1 cellular context compared by ENCODE assay signal in genomic region chr9:81833563-81834345, GRCh38.
TF ChIP-seq lines count a peak whose summit lies in the region.

No MANE protein-coding gene starts in this region.

TF ChIP-seq in HepG2, 621 proteins besides CTCF, POLR2A, EP300 and RAD21 (continued from another document and continues in another):
- TF ChIP-seq ELK4 (CRISPR knock-in tag; IDR thresholded peaks at IDR 0.05; ENCODE audit: borderline replicate concordance) (no peak), ADNP (CRISPR knock-in tag; IDR thresholded peaks at IDR 0.05) (no peak), MTA1 (CRISPR knock-in tag; IDR thresholded peaks at IDR 0.05; ENCODE audit: borderline replicate concordance) (0 out of 2 replicates have a peak, but pooled peaks have one; percentile 23), JDP2 (CRISPR knock-in tag; IDR thresholded peaks at IDR 0.05; ENCODE audit: borderline replicate concordance) (no peak), ZMYM2 (CRISPR knock-in tag; IDR thresholded peaks at IDR 0.05) (peak; percentile 64; the same call in 1 of the 2 replicates), SMAD1 (CRISPR knock-in tag; IDR thresholded peaks at IDR 0.05; ENCODE audit: borderline replicate concordance, low read depth) (no peak), ZBTB1 (CRISPR knock-in tag; IDR thresholded peaks at IDR 0.05; ENCODE audit: borderline replicate concordance) (no peak), TCF7L2 (IDR thresholded peaks at IDR 0.05; ENCODE audit: low read depth, low read length) (peak; percentile 37; the same call in 1 of the 2 replicates), ZNF317 (CRISPR knock-in tag; IDR thresholded peaks at IDR 0.05) (no peak), HOMEZ (CRISPR knock-in tag; IDR thresholded peaks at IDR 0.05; ENCODE audit: low read depth) (peak; percentile 46; the same call in 1 of the 2 replicates), ZNF362 (CRISPR knock-in tag; IDR thresholded peaks at IDR 0.05; ENCODE audit: borderline replicate concordance) (peak; percentile 57; the same call in 1 of the 2 replicates), ZGPAT (CRISPR knock-in tag; IDR thresholded peaks at IDR 0.05) (peak; percentile 63; the same call in 1 of the 2 replicates), NFYB (CRISPR knock-in tag; IDR thresholded peaks at IDR 0.05) (peak; percentile 25; the same call in 1 of the 2 replicates), THAP11 (CRISPR knock-in tag; IDR thresholded peaks at IDR 0.05) (peak; percentile 46), KDM1A (CRISPR knock-in tag; IDR thresholded peaks at IDR 0.05) (peak; percentile 54; the same call in 1 of the 2 replicates), NCOR1 (IDR thresholded peaks at IDR 0.05; ENCODE audit: borderline replicate concordance, low read length) (no peak), ZNF124 (CRISPR knock-in tag; IDR thresholded peaks at IDR 0.05) (no peak; the same call in 1 of the 2 replicates), SMC3 (IDR thresholded peaks at IDR 0.05; ENCODE audit: low read length) (no peak), NR1H2 (CRISPR knock-in tag; IDR thresholded peaks at IDR 0.05; ENCODE audit: borderline replicate concordance, low read depth) (no peak), SNAPC4 (CRISPR knock-in tag; IDR thresholded peaks at IDR 0.05) (no peak), TFDP2 (CRISPR knock-in tag; IDR thresholded peaks at IDR 0.05) (no peak), ZNF343 (CRISPR knock-in tag; IDR thresholded peaks at IDR 0.05) (no peak), TEAD3 (CRISPR knock-in tag; optimal IDR thresholded peaks at IDR 0.05; ENCODE audit: borderline replicate concordance) (peak; percentile 59), ARID3A (IDR thresholded peaks at IDR 0.05; ENCODE audit: low read depth, low read length) (no peak), RXRA (CRISPR knock-in tag; IDR thresholded peaks at IDR 0.05) (peak; percentile 90), CC2D1A (CRISPR knock-in tag; IDR thresholded peaks at IDR 0.05) (no peak), ZNF558 (CRISPR knock-in tag; IDR thresholded peaks at IDR 0.05; ENCODE audit: borderline replicate concordance) (no peak), ZMYM4 (CRISPR knock-in tag; IDR thresholded peaks at IDR 0.05) (peak; percentile 88), ZHX2 (IDR thresholded peaks at IDR 0.05; ENCODE audit: low read depth) (no peak), ZHX2 (CRISPR knock-in tag; IDR thresholded peaks at IDR 0.05; ENCODE audit: borderline replicate concordance) (no peak), ATF4 (CRISPR knock-in tag; IDR thresholded peaks at IDR 0.05) (no peak), AGO1 (IDR thresholded peaks at IDR 0.05; ENCODE audit: low read depth, low read length, poor library complexity, severe bottlenecking) (no peak), ZSCAN25 (CRISPR knock-in tag; IDR thresholded peaks at IDR 0.05) (no peak), ERF (CRISPR knock-in tag; IDR thresholded peaks at IDR 0.05) (peak; percentile 39; the same call in 1 of the 2 replicates), ZNF180 (CRISPR knock-in tag; IDR thresholded peaks at IDR 0.05; ENCODE audit: borderline replicate concordance, low read depth) (no peak), TAF15 (IDR thresholded peaks at IDR 0.05; ENCODE audit: low read depth, low read length, poor library complexity, severe bottlenecking) (no peak), PBX3 (CRISPR knock-in tag; IDR thresholded peaks at IDR 0.05; ENCODE audit: borderline replicate concordance) (no peak)
